8 cellular contexts compared by ENCODE assay signal in genomic region chr3:126984391-126985142, GRCh38. TPM values are rescaled to one million over a fixed set of nuclear protein-coding genes. Genes with fewer than 3 reads are reported as not detected.
A peak's percentile ranks its signal among the peaks of the same experiment; 100 is the strongest.
DNase-seq lines count a peak whose midpoint lies in the region; ATAC-seq and TF ChIP-seq lines count a peak whose summit lies in the region.

No MANE protein-coding gene starts in this region.

- H3K36me3 ChIP-seq in DND-41 (ENCODE audit: insufficient read depth, low read length) (peaks cover 17% of the 10 kb centered on the region), esophagus muscularis mucosa (peaks cover 0 to 14% (median 12%) of the 10 kb centered on the region in 4 donors)

- peaks cover 59% of the 10 kb centered on the region for H4K20me1 ChIP-seq in DND-41 (ENCODE audit: insufficient read depth, low read length)

- H3K27ac ChIP-seq in DND-41 (ENCODE audit: low read length): no peak overlapping the region; the same call in 1 of the 2 replicates
- H3K27ac ChIP-seq in RWPE1: peak overlapping the region; percentile 79
- peak overlapping the region in 2 of 4 donors; percentile 38 to 61 for H3K27ac ChIP-seq in esophagus muscularis mucosa (replicated peaks in 1 of 4)

- POLR2A ChIA-PET in RWPE1 (lab: Yijun Ruan, JAX; ENCODE audit: low non-redundant PET): no interaction called here

- peaks cover 16% of the 10 kb centered on the region for H3K27me3 Mint-ChIP-seq in progenitor cell of endocrine pancreas

- no peaks in the 10 kb centered on the region for H3K9me3 Mint-ChIP-seq in progenitor cell of endocrine pancreas (ENCODE audit: low read depth)

- TF ChIP-seq POLR2A in esophagus muscularis mucosa (IDR thresholded peaks at IDR 0.05; ENCODE audit: low read depth): no peak

- H3K36me3 Mint-ChIP-seq in progenitor cell of endocrine pancreas (ENCODE audit: insufficient read depth): peaks cover 2% of the 10 kb centered on the region

- peaks cover 56% of the 10 kb centered on the region for H3K79me2 ChIP-seq in DND-41 (ENCODE audit: insufficient read depth, low read length)

- H2AFZ ChIP-seq in DND-41 (ENCODE audit: low read depth, low read length): no peak overlapping the region

- DNase-seq in DND-41: no peak
- no peak for DNase-seq in RWPE1 (ENCODE audit: low spot score)
- DNase-seq in esophagus muscularis mucosa (ENCODE audit: extremely low spot score): no peak
- no peak for DNase-seq in progenitor cell of endocrine pancreas (ENCODE audit: low spot score, unreplicated experiment)
- DNase-seq in SKM-1 (lab: John Stamatoyannopoulos, UW; ENCODE audit: unreplicated experiment): no peak
- DNase-seq in epidermal melanocyte (ENCODE audit: insufficient read length, low spot score): no peak

- CTCF ChIA-PET in RWPE1 (lab: Yijun Ruan, JAX): interaction anchor here (0.5 to 1.4 kb wide), 7 partner anchors 10 to 563 kb away, joined by 3 to 6 read pairs (median 3); no protein-coding TSS in a partner anchor

- H3K9ac ChIP-seq in DND-41 (ENCODE audit: low read depth, low read length): peak overlapping the region; percentile 75

- intact Hi-C loops in esophagus muscularis mucosa (cut with DNase I): loop anchor here (5.0 to 10.0 kb wide), 3 partner anchors 310 to 560 kb away; no protein-coding TSS in a partner anchor

- ATAC-seq in DND-41 (ENCODE audit: insufficient read depth, low read depth) (no peak), HG02678 (IDR thresholded peaks at IDR 0.05; ENCODE audit: unreplicated experiment) (no peak), GM21360 (IDR thresholded peaks at IDR 0.05; ENCODE audit: unreplicated experiment) (no peak)

- no peak overlapping the region for H3K27ac Mint-ChIP-seq in progenitor cell of endocrine pancreas

- H3K4me3 ChIP-seq in DND-41 (ENCODE audit: low read depth in 1 of 2, low read length in 2 of 2) (peak overlapping the region; percentile 41 to 76; a peak in 3 of 4 replicates), esophagus muscularis mucosa (peak overlapping the region; percentile 68 to 92 (median 84))

- TF ChIP-seq CTCF in DND-41 (IDR thresholded peaks at IDR 0.05; ENCODE audit: borderline replicate concordance, extremely low read depth, low read length, poor library complexity, severe bottlenecking) (no peak), RWPE1 (conservative IDR thresholded peaks at IDR 0.05; ENCODE audit: low read depth) (no peak), esophagus muscularis mucosa (IDR thresholded peaks at IDR 0.05) (no peak), progenitor cell of endocrine pancreas (IDR thresholded peaks at IDR 0.05; ENCODE audit: unreplicated experiment) (no peak)

- H3K27me3 ChIP-seq in DND-41 (ENCODE audit: insufficient read depth, low read length, poor library complexity) (peaks cover 7% of the 10 kb centered on the region), esophagus muscularis mucosa (peaks cover 0 to 8% (median 0%) of the 10 kb centered on the region in 4 donors)

- no peak for TF ChIP-seq EP300 in esophagus muscularis mucosa (IDR thresholded peaks at IDR 0.05)

- H3K4me1 ChIP-seq in DND-41 (ENCODE audit: insufficient read depth, low read length) (peaks cover 29% of the 10 kb centered on the region), esophagus muscularis mucosa (peaks cover 24 to 54% (median 45%) of the 10 kb centered on the region in 4 donors)

- peak overlapping the region; percentile 96 for H3K4me2 ChIP-seq in DND-41 (ENCODE audit: insufficient read depth, low read length)

- peak overlapping the region; percentile 70 for H3K4me3 Mint-ChIP-seq in progenitor cell of endocrine pancreas (ENCODE audit: low read depth)

- H3K9me3 ChIP-seq in DND-41 (ENCODE audit: insufficient read depth, low read length, severe bottlenecking) (no peaks in the 10 kb centered on the region), esophagus muscularis mucosa (no peaks in the 10 kb centered on the region)

- H3K4me1 Mint-ChIP-seq in progenitor cell of endocrine pancreas (ENCODE audit: low read depth): peaks cover 15% of the 10 kb centered on the region

- 57% methylated on average over 10 of the region's 21 CpGs for WGBS in esophagus muscularis mucosa

RNA-seq across cellular contexts. Expression of gene PLXNA1, which starts 1.7 kb away (rescaled TPM):
- 10 to 100 TPM; 33.6 to 82.4 (median 47.0) TPM for total RNA-seq in esophagus muscularis mucosa
- total RNA-seq in progenitor cell of endocrine pancreas: 104 and 107 TPM in 2 replicates
